ENCODE assay signal across 12 cellular contexts in genomic region chr10:86253171-86254072, GRCh38.
DNase-seq lines count a peak whose midpoint lies in the region; ATAC-seq and TF ChIP-seq lines count a peak whose summit lies in the region.
"Had no signal": no experiment of that assay in that cellular context is flagged by ENCODE, and none has a peak within 500 bp of the region (broad histone marks: within the 10 kb centered on the region; RNA-seq: fewer than 3 reads in every experiment).

No MANE protein-coding gene starts in this region.

- H2AK5ac ChIP-seq in mesendoderm (ENCODE audit: low read length): no peak overlapping the region

- POLR2A ChIA-PET in naive thymus-derived CD4-positive, alpha-beta T cell (lab: Charles Lee): no interaction called here
- POLR2A ChIA-PET in activated CD8-positive, alpha-beta T cell treated with anti-CD3 and anti-CD28 coated beads, Interleukin-2, amount 10 ng/mL, durations not matched to agents 7 days and 5 days (lab: Charles Lee): no interaction called here

- no peak overlapping the region for H3K4me3 ChIP-seq in GM23338
- H3K4me3 ChIP-seq in mesendoderm (ENCODE audit: low read length): no peak overlapping the region
- H3K4me3 ChIP-seq in naive thymus-derived CD4-positive, alpha-beta T cell (ENCODE audit: low read length): no peak overlapping the region
- H3K4me3 ChIP-seq: left ventricle myocardium inferior had no signal

- no peak overlapping the region for H3K18ac ChIP-seq in mesendoderm (ENCODE audit: low read length)

- CTCF ChIA-PET in naive thymus-derived CD4-positive, alpha-beta T cell (lab: Charles Lee): no interaction called here
- CTCF ChIA-PET in activated CD8-positive, alpha-beta T cell treated with anti-CD3 and anti-CD28 coated beads, Interleukin-2, amount 10 ng/mL, durations not matched to agents 7 days and 5 days (lab: Charles Lee): no interaction called here

- H2BK15ac ChIP-seq in mesendoderm (replicated peaks; ENCODE audit: low read depth): no peak overlapping the region

- H2BK120ac ChIP-seq in mesendoderm (ENCODE audit: low read depth, low read length): no peak overlapping the region

- H2AFZ ChIP-seq in GM23338: 0 out of 2 replicates have a peak overlapping the region, but pooled peaks have one; percentile 52

- H3K9me2 ChIP-seq in GM23338 (ENCODE audit: insufficient read depth): no peaks in the 10 kb centered on the region

- H3K36me3 ChIP-seq in GM23338 (ENCODE audit: insufficient read depth) (no peaks in the 10 kb centered on the region), mesendoderm (ENCODE audit: control insufficient read depth, insufficient read depth, low read length) (no peaks in the 10 kb centered on the region)
- H3K36me3 ChIP-seq in naive thymus-derived CD4-positive, alpha-beta T cell (ENCODE audit: control insufficient read depth in 2 of 3, insufficient read depth in 3 of 3, low read length in 3 of 3): no peaks in the 10 kb centered on the region
- H3K36me3 ChIP-seq: left ventricle myocardium inferior had no signal

- in situ Hi-C loops in GM13977 (cut with MboI; ENCODE audit: low pct_unique_long_range_greater_than_20kb, low sequenced_read_pairs, unreplicated experiment): no loop called here

- H4K8ac ChIP-seq in mesendoderm (ENCODE audit: low read depth, low read length): no peak overlapping the region

- no peaks in the 10 kb centered on the region for H3K79me2 ChIP-seq in GM23338 (replicated peaks; ENCODE audit: insufficient read depth)
- no peaks in the 10 kb centered on the region for H3K79me2 ChIP-seq in mesendoderm (ENCODE audit: control insufficient read depth, insufficient read depth, low read length)

- no peak overlapping the region for H3K4me3 Mint-ChIP-seq in GM23338
- H3K4me3 Mint-ChIP-seq in naive thymus-derived CD4-positive, alpha-beta T cell: no peak overlapping the region
- H3K4me3 Mint-ChIP-seq in stimulated activated memory B cell treated with anti-CD40 and anti-IgM and Interleukin-4, amounts not matched to agents 10 μg/mL and 1 μg/mL and 100 μg/mL, for 72 hours: no peak overlapping the region
- no peak overlapping the region for H3K4me3 Mint-ChIP-seq in activated CD8-positive, alpha-beta T cell treated with anti-CD3 and anti-CD28 coated beads, Interleukin-2, amount 10 ng/mL, durations not matched to agents 7 days and 5 days
- H3K4me3 Mint-ChIP-seq: nephron progenitor cell had no signal

- H3K27ac ChIP-seq in GM23338 (ENCODE audit: low read depth) (no peak overlapping the region), mesendoderm (ENCODE audit: low read depth, low read length) (no peak overlapping the region)
- H3K27ac ChIP-seq in naive thymus-derived CD4-positive, alpha-beta T cell (ENCODE audit: low read depth, low read length): no peak overlapping the region
- H3K27ac ChIP-seq: C4-2B, left ventricle myocardium inferior had no signal

- H2BK5ac ChIP-seq in mesendoderm (ENCODE audit: low read length): no peak overlapping the region

- H3K27ac Mint-ChIP-seq in GM23338: peak overlapping the region; percentile 3; the same call in 1 of the 2 replicates
- H3K27ac Mint-ChIP-seq in naive thymus-derived CD4-positive, alpha-beta T cell: no peak overlapping the region
- H3K27ac Mint-ChIP-seq in stimulated activated memory B cell treated with anti-CD40 and anti-IgM and Interleukin-4, amounts not matched to agents 10 μg/mL and 1 μg/mL and 100 μg/mL, for 72 hours: no peak overlapping the region
- no peak overlapping the region for H3K27ac Mint-ChIP-seq in activated CD8-positive, alpha-beta T cell treated with anti-CD3 and anti-CD28 coated beads, Interleukin-2, amount 10 ng/mL, durations not matched to agents 7 days and 5 days
- H3K27ac Mint-ChIP-seq: nephron progenitor cell had no signal

- ATAC-seq in GM23338: peak; percentile 84
- peak; percentile 61; the same call in 1 of the 3 replicates for ATAC-seq in SK-N-SH treated with all-trans-retinoic acid at 6 μM for 48 hours
- no peak for ATAC-seq in naive thymus-derived CD4-positive, alpha-beta T cell
- no peak for ATAC-seq in stimulated activated memory B cell treated with anti-CD40 and anti-IgM and Interleukin-4, amounts not matched to agents 10 μg/mL and 1 μg/mL and 100 μg/mL, for 72 hours
- no peak for ATAC-seq in activated CD8-positive, alpha-beta T cell treated with anti-CD3 and anti-CD28 coated beads, Interleukin-2, amount 10 ng/mL, durations not matched to agents 7 days and 5 days

- no peaks in the 10 kb centered on the region for H4K20me1 ChIP-seq in GM23338 (replicated peaks; ENCODE audit: insufficient read depth)

- no peaks in the 10 kb centered on the region for H3F3A ChIP-seq in GM23338 (replicated peaks; ENCODE audit: low read depth)

- H3K4ac ChIP-seq in mesendoderm (ENCODE audit: low read depth, low read length): no peak overlapping the region

- no CpG with 5 or more reads among the region's 13 CpGs for WGBS in mesendoderm (ENCODE audit: extremely low coverage, insufficient coverage, low lambda C conversion rate)

- peaks cover 16% of the 10 kb centered on the region for H3K9me3 Mint-ChIP-seq in GM23338
- peaks cover 0 to 25% (median 10%) of the 10 kb centered on the region in 11 donors for H3K9me3 Mint-ChIP-seq in naive thymus-derived CD4-positive, alpha-beta T cell
- H3K9me3 Mint-ChIP-seq in stimulated activated memory B cell treated with anti-CD40 and anti-IgM and Interleukin-4, amounts not matched to agents 10 μg/mL and 1 μg/mL and 100 μg/mL, for 72 hours: peaks cover 9% of the 10 kb centered on the region
- H3K9me3 Mint-ChIP-seq in activated CD8-positive, alpha-beta T cell treated with anti-CD3 and anti-CD28 coated beads, Interleukin-2, amount 10 ng/mL, durations not matched to agents 7 days and 5 days (ENCODE audit: insufficient read depth): no peaks in the 10 kb centered on the region

- peaks cover 7% of the 10 kb centered on the region for H3K27me3 Mint-ChIP-seq in GM23338 (ENCODE audit: insufficient read depth, low read depth, poor library complexity)
- peaks cover 1 to 26% (median 9%) of the 10 kb centered on the region in 5 donors for H3K27me3 Mint-ChIP-seq in naive thymus-derived CD4-positive, alpha-beta T cell
- peaks cover 26% of the 10 kb centered on the region for H3K27me3 Mint-ChIP-seq in stimulated activated memory B cell treated with anti-CD40 and anti-IgM and Interleukin-4, amounts not matched to agents 10 μg/mL and 1 μg/mL and 100 μg/mL, for 72 hours
- peaks cover 2% of the 10 kb centered on the region for H3K27me3 Mint-ChIP-seq in activated CD8-positive, alpha-beta T cell treated with anti-CD3 and anti-CD28 coated beads, Interleukin-2, amount 10 ng/mL, durations not matched to agents 7 days and 5 days (ENCODE audit: low read depth)

- TF ChIP-seq CTCF in GM23338 (conservative IDR thresholded peaks at IDR 0.05; ENCODE audit: low read depth in 2 of 2) (no peak), GM13977 (IDR thresholded peaks at IDR 0.05; ENCODE audit: extremely low read depth, insufficient read depth, missing control alignments) (no peak)

- H3K9ac ChIP-seq in mesendoderm (ENCODE audit: low read length): no peak overlapping the region

- no peaks in the 10 kb centered on the region for H3K27me3 ChIP-seq in GM23338 (ENCODE audit: insufficient read depth)
- H3K27me3 ChIP-seq in mesendoderm (ENCODE audit: insufficient read depth, low read length, poor library complexity): no peaks in the 10 kb centered on the region
- no peaks in the 10 kb centered on the region for H3K27me3 ChIP-seq in naive thymus-derived CD4-positive, alpha-beta T cell (ENCODE audit: control insufficient read depth in 2 of 2, insufficient read depth in 2 of 2, low read length in 2 of 2)

- H3K4me1 Mint-ChIP-seq in GM23338: peaks cover 14% of the 10 kb centered on the region
- peaks cover 0 to 6% (median 0%) of the 10 kb centered on the region in 7 donors for H3K4me1 Mint-ChIP-seq in naive thymus-derived CD4-positive, alpha-beta T cell
- H3K4me1 Mint-ChIP-seq in stimulated activated memory B cell treated with anti-CD40 and anti-IgM and Interleukin-4, amounts not matched to agents 10 μg/mL and 1 μg/mL and 100 μg/mL, for 72 hours: no peaks in the 10 kb centered on the region
- no peaks in the 10 kb centered on the region for H3K4me1 Mint-ChIP-seq in activated CD8-positive, alpha-beta T cell treated with anti-CD3 and anti-CD28 coated beads, Interleukin-2, amount 10 ng/mL, durations not matched to agents 7 days and 5 days (ENCODE audit: low read depth)

- no peak overlapping the region for H3K4me2 ChIP-seq in GM23338
- no peak overlapping the region for H3K4me2 ChIP-seq in mesendoderm (ENCODE audit: low read length)

- DNase-seq in GM23338 (ENCODE audit: low spot score) (peak; percentile 61), MV-4-11 (lab: John Stamatoyannopoulos, UW) (peak; percentile 32), mesendoderm (peak; percentile 68), GM13977 (ENCODE audit: low spot score) (no peak)
- no peak for DNase-seq in naive thymus-derived CD4-positive, alpha-beta T cell
- DNase-seq in activated CD8-positive, alpha-beta T cell treated with anti-CD3 and anti-CD28 coated beads, Interleukin-2, amount 10 ng/mL, durations not matched to agents 7 days and 5 days: no peak
- DNase-seq: left ventricle myocardium inferior, nephron progenitor cell, T-helper 2 cell had no signal

- no peak overlapping the region for H3K56ac ChIP-seq in mesendoderm (ENCODE audit: low read length)

- intact Hi-C loops in naive thymus-derived CD4-positive, alpha-beta T cell (cut with micrococcal nuclease): no loop called here

- 0 out of 2 replicates have a peak, but pooled peaks cover 9% of the 10 kb centered on the region for H3K4me1 ChIP-seq in GM23338 (ENCODE audit: insufficient read depth)
- peaks cover 5% of the 10 kb centered on the region for H3K4me1 ChIP-seq in mesendoderm (ENCODE audit: control insufficient read depth, low read depth, low read length)
- no peaks in the 10 kb centered on the region for H3K4me1 ChIP-seq in naive thymus-derived CD4-positive, alpha-beta T cell (ENCODE audit: control insufficient read depth in 2 of 2, insufficient read depth in 2 of 2, low read length in 2 of 2)
- H3K4me1 ChIP-seq: left ventricle myocardium inferior had no signal

- H3K79me1 ChIP-seq in mesendoderm (ENCODE audit: low read length): no peaks in the 10 kb centered on the region

- no peak overlapping the region for H4K5ac ChIP-seq in mesendoderm (ENCODE audit: low read length)

- H3K23ac ChIP-seq in mesendoderm (ENCODE audit: low read length): no peak overlapping the region

- H3K36me3 Mint-ChIP-seq in GM23338 (ENCODE audit: low read depth): peaks cover 4% of the 10 kb centered on the region; the same call in 2 of the 3 replicates
- peaks cover 0 to 5% (median 0%) of the 10 kb centered on the region in 5 donors for H3K36me3 Mint-ChIP-seq in naive thymus-derived CD4-positive, alpha-beta T cell
- H3K36me3 Mint-ChIP-seq in stimulated activated memory B cell treated with anti-CD40 and anti-IgM and Interleukin-4, amounts not matched to agents 10 μg/mL and 1 μg/mL and 100 μg/mL, for 72 hours: no peaks in the 10 kb centered on the region
- H3K36me3 Mint-ChIP-seq in activated CD8-positive, alpha-beta T cell treated with anti-CD3 and anti-CD28 coated beads, Interleukin-2, amount 10 ng/mL, durations not matched to agents 7 days and 5 days (ENCODE audit: low read depth): no peaks in the 10 kb centered on the region

- peaks cover 0 to 16% (median 0%) of the 10 kb centered on the region in 3 experiments for H3K9me3 ChIP-seq in naive thymus-derived CD4-positive, alpha-beta T cell (ENCODE audit: control insufficient read depth in 2 of 3, low read length in 3 of 3)
- H3K9me3 ChIP-seq: left ventricle myocardium inferior had no signal

TF ChIP-seq in SK-N-SH treated with all-trans-retinoic acid at 6 μM for 48 hours, 23 proteins besides CTCF, POLR2A, EP300 and RAD21 (continues in another document):
- no peak for TF ChIP-seq ISL1 (CRISPR knock-in tag; IDR thresholded peaks at IDR 0.05)

Comparison
In these comparisons a context has a peak if more than half of its experiments do, and no peak if none do; other contexts are left out.
1. ATAC-seq: peak in GM23338 (single experiment) and SK-N-SH treated with all-trans-retinoic acid at 6 μM for 48 hours (single experiment); none in naive thymus-derived CD4-positive, alpha-beta T cell (single experiment), stimulated activated memory B cell treated with anti-CD40 and anti-IgM and Interleukin-4, amounts not matched to agents 10 μg/mL and 1 μg/mL and 100 μg/mL, for 72 hours (single experiment) and activated CD8-positive, alpha-beta T cell treated with anti-CD3 and anti-CD28 coated beads, Interleukin-2, amount 10 ng/mL, durations not matched to agents 7 days and 5 days (single experiment).
2. DNase-seq: peak in GM23338 (single experiment), MV-4-11 (single experiment) and mesendoderm (single experiment); none in naive thymus-derived CD4-positive, alpha-beta T cell (0 of 9), GM13977 (single experiment) and activated CD8-positive, alpha-beta T cell treated with anti-CD3 and anti-CD28 coated beads, Interleukin-2, amount 10 ng/mL, durations not matched to agents 7 days and 5 days (single experiment).